In the genomic region with DNA sequence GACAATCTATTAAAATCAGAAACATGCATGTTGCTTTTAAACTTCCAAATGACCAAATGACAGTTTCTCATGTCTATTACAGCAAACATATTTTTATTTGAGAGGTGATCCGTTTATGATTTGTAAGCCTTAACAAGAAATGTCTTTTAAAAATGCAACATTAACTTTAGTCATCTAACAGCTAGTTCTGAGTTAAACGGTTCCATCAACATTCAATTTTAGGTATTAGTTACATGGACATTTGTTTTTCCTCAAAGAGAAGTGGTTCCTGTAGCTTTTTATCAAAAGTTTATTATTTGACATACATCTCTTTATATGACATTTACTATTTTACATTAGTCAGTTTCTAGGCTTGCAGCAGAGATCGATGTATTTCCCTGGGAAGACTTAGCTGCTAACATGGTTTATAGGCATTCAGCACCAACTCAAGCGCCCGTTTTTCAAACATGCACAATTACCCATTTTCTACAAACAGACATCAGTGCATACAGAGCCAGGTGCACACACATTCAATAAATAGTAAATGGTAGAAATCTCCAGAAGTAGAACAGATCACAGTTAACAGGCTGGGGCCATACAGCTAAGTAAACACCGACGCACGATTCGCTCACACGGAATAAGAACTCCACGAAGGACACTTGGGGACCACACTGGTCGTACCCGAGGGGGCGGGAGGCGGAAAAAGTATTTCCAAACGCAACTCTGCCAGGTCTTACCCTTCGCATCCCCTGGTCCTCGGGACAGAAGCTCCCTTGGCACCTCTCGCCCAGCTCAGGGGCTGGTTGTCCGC, we compare ENCODE assay signal across 8 cellular contexts. TPM values are rescaled to one million over a fixed set of nuclear protein-coding genes. Genes with fewer than 3 reads are reported as not detected.
DNase-seq lines count a peak whose midpoint lies in the region; ATAC-seq and TF ChIP-seq lines count a peak whose summit lies in the region.

No MANE protein-coding gene starts in this region.

- H3K9me3 Mint-ChIP-seq in activated T-cell treated with anti-CD3 and anti-CD28 coated beads, Interleukin-2, amount 50 U/mL, for 24 hours, result no peaks in the 10 kb centered on the region

- H3K36me3 ChIP-seq in psoas muscle (ENCODE audit: insufficient read depth in 1 of 2, low read depth in 1 of 2), result no peaks in the 10 kb centered on the region

- DNase-seq in activated T-cell treated with anti-CD3 and anti-CD28 coated beads, Interleukin-2, amount 50 U/mL, for 24 hours, result no peak
- DNase-seq in activated T-cell treated with anti-CD3 and anti-CD28 coated beads, Interleukin-2, amount 50 U/mL, for 1 hour, result no peak
- DNase-seq in NCI-H774 (lab: John Stamatoyannopoulos, UW), result peak; percentile 42
- no peak for DNase-seq in epithelial cell of proximal tubule (ENCODE audit: low read depth)
- DNase-seq in psoas muscle, result no peak
- no peak for DNase-seq in stimulated activated CD4-positive, alpha-beta T cell treated with anti-CD3 and anti-CD28 coated beads, Interleukin-2, amount 100 ng/mL, for 24 hours
- DNase-seq in NCI-H2107 treated with DMSO at 0.1 percent for 48 hours (lab: John Stamatoyannopoulos, UW; ENCODE audit: unreplicated experiment), result no peak

- H3K27ac ChIP-seq in psoas muscle, result no peak overlapping the region

- H3K27me3 Mint-ChIP-seq in activated T-cell treated with anti-CD3 and anti-CD28 coated beads, Interleukin-2, amount 50 U/mL, for 24 hours, result peaks cover 69% of the 10 kb centered on the region

- TF ChIP-seq CTCF in epithelial cell of proximal tubule (conservative IDR thresholded peaks at IDR 0.05; ENCODE audit: low read depth, low read length) (no peak), psoas muscle (IDR thresholded peaks at IDR 0.05) (no peak)

- H3K9me3 ChIP-seq in psoas muscle, result no peaks in the 10 kb centered on the region

- H3K27ac Mint-ChIP-seq in activated T-cell treated with anti-CD3 and anti-CD28 coated beads, Interleukin-2, amount 50 U/mL, for 24 hours, result no peak overlapping the region

- H3K4me3 ChIP-seq in epithelial cell of proximal tubule (ENCODE audit: low read depth, low read length) (peak overlapping the region; percentile 96), psoas muscle (peak overlapping the region; percentile 68)

- 3 to 5% (median 4%) methylated on average over 20 of the region's 20 CpGs for WGBS in psoas muscle, 3 donors

- intact Hi-C loops in psoas muscle (cut with DNase I), result loop anchor here in 1 of 2 donors (10.0 kb wide), 1 partner anchor 230 kb away; no protein-coding TSS in a partner anchor

- ATAC-seq in psoas muscle (no peak), GM18519 (IDR thresholded peaks at IDR 0.05; ENCODE audit: low FRiP score, unreplicated experiment) (no peak)

- peak overlapping the region; percentile 55 for H3K4me3 Mint-ChIP-seq in activated T-cell treated with anti-CD3 and anti-CD28 coated beads, Interleukin-2, amount 50 U/mL, for 24 hours

- peaks cover 2 to 79% (median 20%) of the 10 kb centered on the region in 3 donors for H3K27me3 ChIP-seq in psoas muscle (ENCODE audit: insufficient read depth in 3 of 3, low read length in 2 of 3)

- H3K4me1 Mint-ChIP-seq in activated T-cell treated with anti-CD3 and anti-CD28 coated beads, Interleukin-2, amount 50 U/mL, for 24 hours (ENCODE audit: low read depth), result peaks cover 14% of the 10 kb centered on the region

- peaks cover 7% of the 10 kb centered on the region for H3K4me1 ChIP-seq in psoas muscle

- no peaks in the 10 kb centered on the region for H3K36me3 Mint-ChIP-seq in activated T-cell treated with anti-CD3 and anti-CD28 coated beads, Interleukin-2, amount 50 U/mL, for 24 hours (ENCODE audit: low read depth)

RNA-seq across cellular contexts. Expression of a gene that starts 0.9 kb away (rescaled TPM):
- total RNA-seq in epithelial cell of proximal tubule (1.8 and 4.2 TPM in 2 replicates), psoas muscle (1 to 10 TPM in 3 of 4 donors, under 1 TPM in 1; 0.15 to 2.5 (median 1.8) TPM)
- polyA plus RNA-seq in psoas muscle, result 1 to 10 TPM in 1 of 3 donors, under 1 TPM in 2; 0.84 to 1.9 (median 0.96) TPM
